ENCODE assay signal across 37 cellular contexts in genomic region chr11:94169930-94170329, GRCh38.
"Had no signal": no experiment of that assay in that cellular context is flagged by ENCODE, and none has a peak within 500 bp of the region (broad histone marks: within the 10 kb centered on the region; RNA-seq: fewer than 3 reads in every experiment).

No MANE protein-coding gene starts in this region.

- H3K27me3 Mint-ChIP-seq: activated B cell treated with CpG ODN at 0.5 μM for 24 hours; activated CD4-positive, alpha-beta memory T cell treated with anti-CD3 and anti-CD28 coated beads for 36 hours; activated CD4-positive, alpha-beta T cell treated with anti-CD3 and anti-CD28 coated beads, Interleukin-2, amount 10 ng/mL, durations not matched to agents 24 days and 14 days; activated CD8-positive, alpha-beta T cell treated with anti-CD3 and anti-CD28 coated beads for 36 hours; activated naive CD8-positive, alpha-beta T cell treated with anti-CD3 and anti-CD28 coated beads for 36 hours; activated T-helper 17 cell treated with anti-CD3 and anti-CD28 coated beads, Interleukin-2, amount 50 U/mL, for 72 hours had no signal

- H3K4me3 ChIP-seq: adrenal gland, body of pancreas, breast epithelium had no signal

- FAIRE-seq: astrocyte, TTC549 had no signal

- H3K9me3 Mint-ChIP-seq: activated CD4-positive, alpha-beta memory T cell treated with anti-CD3 and anti-CD28 coated beads for 36 hours; activated CD4-positive, alpha-beta T cell treated with anti-CD3 and anti-CD28 coated beads, Interleukin-2, amount 10 ng/mL, durations not matched to agents 24 days and 14 days; activated T-cell treated with anti-CD3 and anti-CD28 coated beads, Interleukin-2, amount 50 U/mL, for 72 hours; activated T-helper 1 cell treated with anti-CD3 and anti-CD28 coated beads, Interleukin-12 subunit alpha, Interleukin-12 subunit beta, Interleukin-2, Interleukin-4 antibody, amounts not matched to agents 30 ng/mL and 10 ng/mL and 1 ng/mL, durations not matched to agents 14 hours and 24 hours and 36 hours; activated T-helper 17 cell treated with anti-CD3 and anti-CD28 coated beads, Interleukin-2, amount 50 U/mL, for 72 hours; T-helper 2 cell treated with Interferon-gamma antibody and Interleukin-4, amounts not matched to agents 5 μg/mL and 100 μg/mL, for 36 hours had no signal

- H3K27ac Mint-ChIP-seq: activated B cell treated with CpG ODN at 0.5 μM for 24 hours; activated CD4-positive, alpha-beta memory T cell treated with anti-CD3 and anti-CD28 coated beads for 36 hours; activated CD4-positive, alpha-beta T cell treated with anti-CD3 and anti-CD28 coated beads, Interleukin-2, amount 10 ng/mL, durations not matched to agents 24 days and 14 days; activated CD8-positive, alpha-beta T cell treated with anti-CD3 and anti-CD28 coated beads for 36 hours; activated naive CD4-positive, alpha-beta T cell treated with anti-CD3 and anti-CD28 coated beads for 36 hours; activated naive CD4-positive, alpha-beta T cell treated with anti-CD3 and anti-CD28 coated beads, Interleukin-2, amount 50 U/mL, for 72 hours; activated naive CD8-positive, alpha-beta T cell treated with anti-CD3 and anti-CD28 coated beads for 36 hours; activated T-cell treated with anti-CD3 and anti-CD28 coated beads, Interleukin-2, amount 50 U/mL, for 72 hours; activated T-helper 1 cell treated with anti-CD3 and anti-CD28 coated beads, Interleukin-12 subunit alpha, Interleukin-12 subunit beta, Interleukin-2, Interleukin-4 antibody, amounts not matched to agents 30 ng/mL and 10 ng/mL and 1 ng/mL, durations not matched to agents 14 hours and 24 hours and 36 hours; T-helper 1 cell treated with Interleukin-12 subunit alpha and Interleukin-12 subunit beta and Interleukin-4 antibody, amounts not matched to agents 30 μg/mL and 1 μg/mL, for 36 hours; T-helper 2 cell treated with Interferon-gamma antibody and Interleukin-4, amounts not matched to agents 5 μg/mL and 100 μg/mL, for 36 hours had no signal

- H3K4me1 ChIP-seq: adrenal gland, body of pancreas, breast epithelium had no signal

- H3K9me3 ChIP-seq: adrenal gland, body of pancreas had no signal

- H3K4me3 Mint-ChIP-seq: activated B cell treated with CpG ODN at 0.5 μM for 24 hours; activated CD4-positive, alpha-beta memory T cell treated with anti-CD3 and anti-CD28 coated beads for 36 hours; activated CD4-positive, alpha-beta T cell treated with anti-CD3 and anti-CD28 coated beads, Interleukin-2, amount 10 ng/mL, durations not matched to agents 24 days and 14 days; activated CD8-positive, alpha-beta T cell treated with anti-CD3 and anti-CD28 coated beads for 36 hours; activated naive CD4-positive, alpha-beta T cell treated with anti-CD3 and anti-CD28 coated beads for 36 hours; activated naive CD8-positive, alpha-beta T cell treated with anti-CD3 and anti-CD28 coated beads for 36 hours; activated T-cell treated with anti-CD3 and anti-CD28 coated beads, Interleukin-2, amount 50 U/mL, for 4 hours; activated T-cell treated with anti-CD3 and anti-CD28 coated beads, Interleukin-2, amount 50 U/mL, for 72 hours; activated T-helper 1 cell treated with anti-CD3 and anti-CD28 coated beads, Interleukin-12 subunit alpha, Interleukin-12 subunit beta, Interleukin-2, Interleukin-4 antibody, amounts not matched to agents 30 ng/mL and 10 ng/mL and 1 ng/mL, durations not matched to agents 14 hours and 24 hours and 36 hours; activated T-helper 17 cell treated with anti-CD3 and anti-CD28 coated beads, Interleukin-2, amount 50 U/mL, for 72 hours; T-helper 1 cell treated with Interleukin-12 subunit alpha and Interleukin-12 subunit beta and Interleukin-4 antibody, amounts not matched to agents 30 μg/mL and 1 μg/mL, for 36 hours; T-helper 2 cell treated with Interferon-gamma antibody and Interleukin-4, amounts not matched to agents 5 μg/mL and 100 μg/mL, for 36 hours had no signal

- ATAC-seq: activated CD8-positive, alpha-beta T cell treated with anti-CD3 and anti-CD28 coated beads for 36 hours; activated naive CD4-positive, alpha-beta T cell treated with anti-CD3 and anti-CD28 coated beads, Interleukin-2, amount 50 U/mL, for 72 hours; activated T-cell treated with anti-CD3 and anti-CD28 coated beads, Interleukin-2, amount 50 U/mL, for 4 hours; activated T-cell treated with anti-CD3 and anti-CD28 coated beads, Interleukin-2, amount 50 U/mL, for 72 hours; activated T-helper 17 cell treated with anti-CD3 and anti-CD28 coated beads, Interleukin-2, amount 50 U/mL, for 72 hours; body of pancreas had no signal

- H3K27me3 ChIP-seq: adrenal gland, body of pancreas, brain microvascular endothelial cell, breast epithelium had no signal

- DNase-seq: activated B cell treated with CpG ODN at 0.5 μM for 24 hours; activated CD4-positive, alpha-beta memory T cell treated with anti-CD3 and anti-CD28 coated beads for 36 hours; activated CD4-positive, alpha-beta T cell treated with anti-CD3 and anti-CD28 coated beads for 4 hours; activated CD4-positive, alpha-beta T cell treated with anti-CD3 and anti-CD28 coated beads, Interleukin-2, amount 10 ng/mL, durations not matched to agents 24 days and 14 days; activated CD4-positive, alpha-beta T cell treated with anti-CD3 and anti-CD28 coated beads, Interleukin-2, amount 50 U/mL, for 1 hour; activated CD4-positive, alpha-beta T cell treated with anti-CD3 and anti-CD28 coated beads, Interleukin-2, amount 50 U/mL, for 4 hours; activated CD4-positive, CD25-positive, alpha-beta regulatory T cell treated with anti-CD3 and anti-CD28 coated beads, Interleukin-2, amount 50 U/mL, for 72 hours; activated CD8-positive, alpha-beta memory T cell treated with anti-CD3 and anti-CD28 coated beads, Interleukin-2, amount 50 U/mL, for 4 hours; activated CD8-positive, alpha-beta T cell treated with anti-CD3 and anti-CD28 coated beads for 36 hours; activated effector memory CD4-positive, alpha-beta T cell treated with anti-CD3 and anti-CD28 coated beads, Interleukin-2, amount 50 U/mL, for 16 hours; activated gamma-delta T cell treated with Interleukin-2 at 50 U/mL for 16 hours; activated naive CD4-positive, alpha-beta T cell; activated naive CD4-positive, alpha-beta T cell treated with anti-CD3 and anti-CD28 coated beads for 36 hours; activated naive CD4-positive, alpha-beta T cell treated with anti-CD3 and anti-CD28 coated beads, Interleukin-2, amount 50 U/mL, for 16 hours; activated naive CD8-positive, alpha-beta T cell treated with anti-CD3 and anti-CD28 coated beads for 36 hours; activated T-cell treated with anti-CD3 and anti-CD28 coated beads for 4 hours; activated T-cell treated with anti-CD3 and anti-CD28 coated beads, Interleukin-2, amount 50 U/mL, for 1 hour; activated T-cell treated with anti-CD3 and anti-CD28 coated beads, Interleukin-2, amount 50 U/mL, for 4 hours; activated T-cell treated with anti-CD3 and anti-CD28 coated beads, Interleukin-2, amount 50 U/mL, for 72 hours; adrenal gland; amniotic stem cell; aorta; body of pancreas; brain microvascular endothelial cell; central memory CD4-positive, alpha-beta T cell; T-helper 1 cell; T-helper 2 cell; T-helper 9 cell had no signal

- H3K36me3 ChIP-seq: adrenal gland, brain microvascular endothelial cell, breast epithelium had no signal

- H3K27ac ChIP-seq: adrenal gland, body of pancreas, brain microvascular endothelial cell, breast epithelium, VCaP had no signal
